Comparison of ENCODE assay signal across 20 cellular contexts in genomic region chr4:104488151-104488550, GRCh38. TPM values are rescaled to one million over a fixed set of nuclear protein-coding genes. Genes with fewer than 3 reads are reported as not detected.
DNase-seq lines count a peak whose midpoint lies in the region; ATAC-seq and TF ChIP-seq lines count a peak whose summit lies in the region.
"Had no signal": no experiment of that assay in that cellular context is flagged by ENCODE, and none has a peak within 500 bp of the region (broad histone marks: within the 10 kb centered on the region; RNA-seq: fewer than 3 reads in every experiment).

No MANE protein-coding gene starts in this region.

- H3K27me3 ChIP-seq in cardiac muscle cell (no peaks in the 10 kb centered on the region), left ventricle myocardium inferior (ENCODE audit: low read depth) (peaks cover 4% of the 10 kb centered on the region), OCI-LY3 (ENCODE audit: low read depth, low read length) (no peaks in the 10 kb centered on the region), ovary (no peaks in the 10 kb centered on the region)
- H3K27me3 ChIP-seq: BLaER1 had no signal

- TF ChIP-seq EP300 in ovary (IDR thresholded peaks at IDR 0.05), result no peak

- no peak for TF ChIP-seq POLR2A in ovary (IDR thresholded peaks at IDR 0.05)

- no peak overlapping the region for H3K4me3 Mint-ChIP-seq in progenitor cell of endocrine pancreas (ENCODE audit: low read depth)
- no peak overlapping the region for H3K4me3 Mint-ChIP-seq in activated CD8-positive, alpha-beta T cell treated with anti-CD3 and anti-CD28 coated beads for 36 hours
- H3K4me3 Mint-ChIP-seq: CD4-positive, alpha-beta memory T cell had no signal

- peak overlapping the region; percentile 77 for H3K27ac ChIP-seq in cardiac muscle cell
- H3K27ac ChIP-seq in left ventricle myocardium inferior (replicated peaks), result no peak overlapping the region
- H3K27ac ChIP-seq in OCI-LY3 (ENCODE audit: low read length), result peak overlapping the region; percentile 89
- no peak overlapping the region for H3K27ac ChIP-seq in ovary
- H3K27ac ChIP-seq: A549, BLaER1, SJSA1 had no signal

- intact Hi-C loops in left ventricle myocardium inferior (cut with micrococcal nuclease), result no loop called here
- intact Hi-C loops in activated CD8-positive, alpha-beta T cell treated with anti-CD3 and anti-CD28 coated beads for 36 hours (cut with micrococcal nuclease), result no loop called here
- intact Hi-C loops in ovary (cut with DNase I), result no loop called here

- H4K20me1 ChIP-seq in OCI-LY3 (ENCODE audit: insufficient read depth, low read length), result no peaks in the 10 kb centered on the region
- H4K20me1 ChIP-seq: BLaER1 had no signal

- H3K9me3 ChIP-seq in cardiac muscle cell (ENCODE audit: low read depth), result no peaks in the 10 kb centered on the region
- H3K9me3 ChIP-seq in left ventricle myocardium inferior (replicated peaks), result no peaks in the 10 kb centered on the region
- H3K9me3 ChIP-seq in OCI-LY3 (ENCODE audit: insufficient read depth, low read length), result no peaks in the 10 kb centered on the region
- no peaks in the 10 kb centered on the region for H3K9me3 ChIP-seq in ovary
- H3K9me3 ChIP-seq: A549, BLaER1, SJSA1 had no signal

- TF ChIP-seq CTCF in cardiac muscle cell (IDR thresholded peaks at IDR 0.05; ENCODE audit: low read depth, low read length), result no peak
- TF ChIP-seq CTCF in left ventricle myocardium inferior (IDR thresholded peaks at IDR 0.05; ENCODE audit: borderline replicate concordance), result no peak
- TF ChIP-seq CTCF in OCI-LY3 (IDR thresholded peaks at IDR 0.05; ENCODE audit: low read depth, low read length), result no peak
- no peak for TF ChIP-seq CTCF in progenitor cell of endocrine pancreas (IDR thresholded peaks at IDR 0.05; ENCODE audit: unreplicated experiment)
- TF ChIP-seq CTCF in activated CD8-positive, alpha-beta T cell treated with anti-CD3 and anti-CD28 coated beads for 36 hours (IDR thresholded peaks at IDR 0.05), result no peak
- no peak for TF ChIP-seq CTCF in ovary (IDR thresholded peaks at IDR 0.05)

- 93 to 98% (median 93%) methylated on average over 1 of the region's 1 CpG for WGBS in ovary, 3 donors

- DNase-seq in cardiac muscle cell (ENCODE audit: low read depth in 1 of 2, low spot score in 1 of 2) (peak in 1 of 2 donors; percentile 24), left ventricle myocardium inferior (no peak), left kidney (ENCODE audit: low read depth, low spot score) (peak; percentile 6), progenitor cell of endocrine pancreas (ENCODE audit: low spot score, unreplicated experiment) (no peak), ovary (no peak)
- no peak for DNase-seq in activated CD8-positive, alpha-beta T cell treated with anti-CD3 and anti-CD28 coated beads for 36 hours
- DNase-seq: Calu3; CD4-positive, alpha-beta memory T cell; GF-D8; GOT3; KG1; NCI-H1417 treated with DMSO at 0.1 percent for 48 hours; NCI-H1930; NCI-H446 treated with DMSO at 0.1 percent for 48 hours had no signal

- H3K4me1 Mint-ChIP-seq in progenitor cell of endocrine pancreas (ENCODE audit: low read depth), result peaks cover 51% of the 10 kb centered on the region
- peaks cover 21% of the 10 kb centered on the region for H3K4me1 Mint-ChIP-seq in activated CD8-positive, alpha-beta T cell treated with anti-CD3 and anti-CD28 coated beads for 36 hours (ENCODE audit: low read depth)

- POLR2A ChIA-PET in activated CD8-positive, alpha-beta T cell treated with anti-CD3 and anti-CD28 coated beads for 36 hours (lab: Charles Lee), result no interaction called here

- CTCF ChIA-PET in activated CD8-positive, alpha-beta T cell treated with anti-CD3 and anti-CD28 coated beads for 36 hours (lab: Charles Lee), result no interaction called here

- no peaks in the 10 kb centered on the region for H3K36me3 Mint-ChIP-seq in progenitor cell of endocrine pancreas (ENCODE audit: insufficient read depth)
- H3K36me3 Mint-ChIP-seq in activated CD8-positive, alpha-beta T cell treated with anti-CD3 and anti-CD28 coated beads for 36 hours (ENCODE audit: low read depth), result no peaks in the 10 kb centered on the region
- H3K36me3 Mint-ChIP-seq: CD4-positive, alpha-beta memory T cell had no signal

- H3K27ac Mint-ChIP-seq in progenitor cell of endocrine pancreas, result peak overlapping the region; percentile 29
- H3K27ac Mint-ChIP-seq in activated CD8-positive, alpha-beta T cell treated with anti-CD3 and anti-CD28 coated beads for 36 hours, result no peak overlapping the region
- H3K27ac Mint-ChIP-seq: CD4-positive, alpha-beta memory T cell had no signal

- no peak overlapping the region for H3K4me3 ChIP-seq in cardiac muscle cell
- no peak overlapping the region for H3K4me3 ChIP-seq in left ventricle myocardium inferior
- H3K4me3 ChIP-seq in OCI-LY3 (ENCODE audit: low read length), result no peak overlapping the region; the same call in 1 of the 2 replicates
- no peak overlapping the region for H3K4me3 ChIP-seq in ovary
- H3K4me3 ChIP-seq: A549, BLaER1, SJSA1 had no signal

- peak overlapping the region; percentile 98; the same call in 1 of the 2 replicates for H3K4me2 ChIP-seq in OCI-LY3 (ENCODE audit: low read length)
- H3K4me2 ChIP-seq: A549, BLaER1 had no signal

- no peak for ATAC-seq in activated CD8-positive, alpha-beta T cell treated with anti-CD3 and anti-CD28 coated beads for 36 hours
- ATAC-seq in HG02840 (IDR thresholded peaks at IDR 0.05; ENCODE audit: low FRiP score, unreplicated experiment), result no peak
- ATAC-seq: A549, Panc1 had no signal

- H3K79me2 ChIP-seq in OCI-LY3 (ENCODE audit: low read length), result peaks cover 6% of the 10 kb centered on the region; the same call in 1 of the 2 replicates

- no peaks in the 10 kb centered on the region for H3K27me3 Mint-ChIP-seq in progenitor cell of endocrine pancreas
- H3K27me3 Mint-ChIP-seq in activated CD8-positive, alpha-beta T cell treated with anti-CD3 and anti-CD28 coated beads for 36 hours, result peaks cover 44% of the 10 kb centered on the region

- no peak overlapping the region for H2AFZ ChIP-seq in OCI-LY3 (ENCODE audit: low read depth, low read length)

- no peak overlapping the region for H3K9ac ChIP-seq in OCI-LY3 (ENCODE audit: low read length)
- H3K9ac ChIP-seq: BLaER1 had no signal

- H3K9me3 Mint-ChIP-seq in progenitor cell of endocrine pancreas (ENCODE audit: low read depth), result no peaks in the 10 kb centered on the region
- no peaks in the 10 kb centered on the region for H3K9me3 Mint-ChIP-seq in activated CD8-positive, alpha-beta T cell treated with anti-CD3 and anti-CD28 coated beads for 36 hours

- H3K36me3 ChIP-seq in cardiac muscle cell, result no peaks in the 10 kb centered on the region
- no peaks in the 10 kb centered on the region for H3K36me3 ChIP-seq in left ventricle myocardium inferior
- no peaks in the 10 kb centered on the region for H3K36me3 ChIP-seq in OCI-LY3 (replicated peaks; ENCODE audit: low read depth, low read length)
- no peaks in the 10 kb centered on the region for H3K36me3 ChIP-seq in ovary
- H3K36me3 ChIP-seq: BLaER1, SJSA1 had no signal

- H3K4me1 ChIP-seq in cardiac muscle cell (ENCODE audit: low read depth), result peaks cover 38% of the 10 kb centered on the region
- peaks cover 24% of the 10 kb centered on the region for H3K4me1 ChIP-seq in left ventricle myocardium inferior
- peaks cover 40% of the 10 kb centered on the region for H3K4me1 ChIP-seq in OCI-LY3 (ENCODE audit: low read length)
- no peaks in the 10 kb centered on the region for H3K4me1 ChIP-seq in ovary (ENCODE audit: insufficient read depth)

RNA-seq across cellular contexts. Expression of gene CXXC4, which starts 6.5 kb away (rescaled TPM):
- total RNA-seq in cardiac muscle cell (12.6 and 20.2 TPM in 2 replicates), left ventricle myocardium inferior (4.5 TPM), progenitor cell of endocrine pancreas (35.5 and 40.8 TPM in 2 replicates), ovary (10 to 100 TPM in 1 of 7 donors, 1 to 10 TPM in 6; 1.3 to 10.6 (median 2.3) TPM)
- polyA plus RNA-seq in cardiac muscle cell (10.6 and 19.3 TPM in 2 replicates), ovary (1 to 10 TPM; 2.1 to 2.4 TPM)
- total RNA-seq in activated CD8-positive, alpha-beta T cell treated with anti-CD3 and anti-CD28 coated beads for 36 hours, result not detected
- polyA plus RNA-seq: CD4-positive, alpha-beta memory T cell had no signal

Comparison
In these comparisons a context has a peak if more than half of its experiments do, and no peak if none do; other contexts are left out.
1. H3K27ac ChIP-seq: peak in cardiac muscle cell (single experiment) and OCI-LY3 (single experiment); none in left ventricle myocardium inferior (single experiment) and ovary (0 of 2).